ENCODE assay signal across 10 cellular contexts in the genomic region with DNA sequence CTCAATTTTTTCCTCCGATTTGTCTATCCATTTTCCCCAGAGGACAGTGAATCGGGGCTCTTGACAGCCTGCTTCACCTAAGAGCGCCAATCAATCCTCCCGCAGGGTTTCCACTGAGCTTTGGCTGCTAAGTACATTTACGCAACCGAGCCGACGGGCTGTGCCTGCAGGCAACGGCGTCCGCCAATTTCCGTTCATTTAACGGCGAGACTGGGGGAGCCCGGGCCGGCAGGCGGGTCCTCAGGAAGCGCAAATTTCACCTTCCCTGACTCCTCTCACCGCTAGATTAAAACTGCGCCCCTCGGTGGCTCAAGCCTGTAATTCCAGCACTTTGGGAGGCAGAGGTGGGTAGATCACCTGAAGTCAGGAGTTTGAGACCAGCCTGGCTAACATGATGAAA.
A peak's percentile ranks its signal among the peaks of the same experiment; 100 is the strongest.
DNase-seq lines count a peak whose midpoint lies in the region; ATAC-seq and TF ChIP-seq lines count a peak whose summit lies in the region.
"Had no signal": no experiment of that assay in that cellular context is flagged by ENCODE, and none has a peak within 500 bp of the region (broad histone marks: within the 10 kb centered on the region; RNA-seq: fewer than 3 reads in every experiment).

No MANE protein-coding gene starts in this region.

- peak; percentile 39 for TF ChIP-seq CTCF in 22Rv1 (IDR thresholded peaks at IDR 0.05)
- peak; percentile 8 for TF ChIP-seq CTCF in astrocyte of the cerebellum (IDR thresholded peaks at IDR 0.05; ENCODE audit: low read depth, low read length, missing control alignments)

- H3K36me3 ChIP-seq in HAP-1 (replicated peaks) = no peaks in the 10 kb centered on the region

- no peak for ATAC-seq in HG03135 (IDR thresholded peaks at IDR 0.05; ENCODE audit: unreplicated experiment)
- no peak for ATAC-seq in GM21786 (IDR thresholded peaks at IDR 0.05; ENCODE audit: unreplicated experiment)
- no peak for ATAC-seq in HG03460 (IDR thresholded peaks at IDR 0.05; ENCODE audit: unreplicated experiment)

- DNase-seq in HAP-1 (ENCODE audit: low spot score in 2 of 2) = peak; percentile 40 to 69
- peak; percentile 32 for DNase-seq in astrocyte of the cerebellum (ENCODE audit: low read depth)
- peak; percentile 80 for DNase-seq in kidney tubule cell (ENCODE audit: low spot score)
- DNase-seq in D341Med (ENCODE audit: low spot score) = no peak
- DNase-seq: activated T-cell treated with anti-CD3 and anti-CD28 coated beads, Interleukin-2, amount 50 U/mL, for 24 hours; NCI-H510A treated with DMSO at 0.1 percent for 48 hours had no signal

- no peak overlapping the region for H3K27ac ChIP-seq in 22Rv1

- peak overlapping the region; percentile 19 for H3K4me3 ChIP-seq in HAP-1
- H3K4me3 ChIP-seq in astrocyte of the cerebellum (ENCODE audit: low read depth, low read length) = peak overlapping the region; percentile 25

- peaks cover 6% of the 10 kb centered on the region for H3K4me1 ChIP-seq in HAP-1

- in situ Hi-C loops in HAP-1 (cut with MboI; ENCODE audit: low sequenced_read_pairs) = no loop called here
- in situ Hi-C loops in astrocyte of the cerebellum (cut with HindIII; ENCODE audit: low sequenced_read_pairs) = no loop called here

- H3K9me3 ChIP-seq in HAP-1 = no peaks in the 10 kb centered on the region

- no peaks in the 10 kb centered on the region for H3K27me3 ChIP-seq in HAP-1 (ENCODE audit: low read depth)
